1 cellular context compared by ENCODE assay signal in the genomic region with DNA sequence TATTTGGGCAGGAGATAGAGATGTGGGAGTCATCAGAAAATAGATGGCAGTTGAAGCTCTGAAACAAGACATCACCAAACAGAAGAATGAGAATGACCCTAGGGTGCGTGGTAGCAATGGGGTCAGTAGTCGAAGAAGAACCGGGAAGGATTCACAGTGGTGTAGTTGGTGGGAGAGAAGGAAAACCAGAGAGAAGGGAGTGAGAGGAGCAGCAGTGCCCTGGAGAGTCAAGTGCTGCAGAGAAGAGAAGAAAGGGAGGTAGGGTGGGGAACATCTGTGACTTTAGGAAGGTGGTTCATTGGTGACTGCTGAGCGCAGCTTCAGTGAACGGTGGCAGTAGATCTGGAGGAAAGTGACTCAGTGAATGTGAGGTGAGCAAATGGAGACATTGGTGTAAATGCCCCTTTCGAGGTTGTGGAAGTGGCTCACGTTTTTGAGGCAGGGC.
TF ChIP-seq lines count a peak whose summit lies in the region.

No MANE protein-coding gene starts in this region.

TF ChIP-seq in SK-N-SH, 30 proteins besides CTCF, POLR2A, EP300 and RAD21 (continued from another document):
- TF ChIP-seq, protein P1, sequence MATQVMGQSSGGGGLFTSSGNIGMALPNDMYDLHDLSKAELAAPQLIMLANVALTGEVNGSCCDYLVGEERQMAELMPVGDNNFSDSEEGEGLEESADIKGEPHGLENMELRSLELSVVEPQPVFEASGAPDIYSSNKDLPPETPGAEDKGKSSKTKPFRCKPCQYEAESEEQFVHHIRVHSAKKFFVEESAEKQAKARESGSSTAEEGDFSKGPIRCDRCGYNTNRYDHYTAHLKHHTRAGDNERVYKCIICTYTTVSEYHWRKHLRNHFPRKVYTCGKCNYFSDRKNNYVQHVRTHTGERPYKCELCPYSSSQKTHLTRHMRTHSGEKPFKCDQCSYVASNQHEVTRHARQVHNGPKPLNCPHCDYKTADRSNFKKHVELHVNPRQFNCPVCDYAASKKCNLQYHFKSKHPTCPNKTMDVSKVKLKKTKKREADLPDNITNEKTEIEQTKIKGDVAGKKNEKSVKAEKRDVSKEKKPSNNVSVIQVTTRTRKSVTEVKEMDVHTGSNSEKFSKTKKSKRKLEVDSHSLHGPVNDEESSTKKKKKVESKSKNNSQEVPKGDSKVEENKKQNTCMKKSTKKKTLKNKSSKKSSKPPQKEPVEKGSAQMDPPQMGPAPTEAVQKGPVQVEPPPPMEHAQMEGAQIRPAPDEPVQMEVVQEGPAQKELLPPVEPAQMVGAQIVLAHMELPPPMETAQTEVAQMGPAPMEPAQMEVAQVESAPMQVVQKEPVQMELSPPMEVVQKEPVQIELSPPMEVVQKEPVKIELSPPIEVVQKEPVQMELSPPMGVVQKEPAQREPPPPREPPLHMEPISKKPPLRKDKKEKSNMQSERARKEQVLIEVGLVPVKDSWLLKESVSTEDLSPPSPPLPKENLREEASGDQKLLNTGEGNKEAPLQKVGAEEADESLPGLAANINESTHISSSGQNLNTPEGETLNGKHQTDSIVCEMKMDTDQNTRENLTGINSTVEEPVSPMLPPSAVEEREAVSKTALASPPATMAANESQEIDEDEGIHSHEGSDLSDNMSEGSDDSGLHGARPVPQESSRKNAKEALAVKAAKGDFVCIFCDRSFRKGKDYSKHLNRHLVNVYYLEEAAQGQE (IDR thresholded peaks at IDR 0.05; ENCODE audit: low read depth, low read length) = no peak
- TF ChIP-seq NRF1 (IDR thresholded peaks at IDR 0.05; ENCODE audit: low read depth, low read length) (no peak), ELF1 (IDR thresholded peaks at IDR 0.05) (no peak), YY1 (IDR thresholded peaks at IDR 0.05; ENCODE audit: low read depth) (no peak), EZH2phosphoT487 (IDR thresholded peaks at IDR 0.05; ENCODE audit: borderline replicate concordance, low read depth) (no peak)
